Comparison of ENCODE assay signal across 8 cellular contexts in genomic region chr5:64768358-64769312, GRCh38. TPM values are rescaled to one million over a fixed set of nuclear protein-coding genes. Genes with fewer than 3 reads are reported as not detected.
A peak's percentile ranks its signal among the peaks of the same experiment; 100 is the strongest.
DNase-seq lines count a peak whose midpoint lies in the region; ATAC-seq, FAIRE-seq and TF ChIP-seq lines count a peak whose summit lies in the region.

A gene with protein sequence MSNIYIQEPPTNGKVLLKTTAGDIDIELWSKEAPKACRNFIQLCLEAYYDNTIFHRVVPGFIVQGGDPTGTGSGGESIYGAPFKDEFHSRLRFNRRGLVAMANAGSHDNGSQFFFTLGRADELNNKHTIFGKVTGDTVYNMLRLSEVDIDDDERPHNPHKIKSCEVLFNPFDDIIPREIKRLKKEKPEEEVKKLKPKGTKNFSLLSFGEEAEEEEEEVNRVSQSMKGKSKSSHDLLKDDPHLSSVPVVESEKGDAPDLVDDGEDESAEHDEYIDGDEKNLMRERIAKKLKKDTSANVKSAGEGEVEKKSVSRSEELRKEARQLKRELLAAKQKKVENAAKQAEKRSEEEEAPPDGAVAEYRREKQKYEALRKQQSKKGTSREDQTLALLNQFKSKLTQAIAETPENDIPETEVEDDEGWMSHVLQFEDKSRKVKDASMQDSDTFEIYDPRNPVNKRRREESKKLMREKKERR (plus strand): TSS chr5:64768930. CDS start chr5:64769147, 217 bp downstream.
TSS of gene SREK1IP1 (minus strand) at chr5:64768691. CDS start at chr5:64768517, 174 bp downstream.

- peaks cover 21 to 22% of the 10 kb centered on the region in 2 donors for H3K4me1 ChIP-seq in kidney (ENCODE audit: control insufficient read depth in 1 of 2, insufficient read depth in 1 of 2, low read depth in 1 of 2, low read length in 2 of 2)

- no peaks in the 10 kb centered on the region for H3K9me3 ChIP-seq in kidney (ENCODE audit: control insufficient read depth in 1 of 2, low read length in 2 of 2)

- ATAC-seq in GM19023 (IDR thresholded peaks at IDR 0.05; ENCODE audit: unreplicated experiment) (peak; percentile 99), HG03280 (IDR thresholded peaks at IDR 0.05; ENCODE audit: unreplicated experiment) (peak; percentile 98)

- no peaks in the 10 kb centered on the region for H3K36me3 ChIP-seq in kidney (ENCODE audit: control insufficient read depth in 1 of 2, insufficient read depth in 2 of 2, low read length in 2 of 2)

- peak within 1 kb of the TSS; percentile 91 for H3K4me3 ChIP-seq in AG10803 (ENCODE audit: low read length)
- H3K4me3 ChIP-seq in kidney (ENCODE audit: low read length in 2 of 2): peak within 1 kb of the TSS; percentile 85 to 99

- peak; percentile 33 for TF ChIP-seq CTCF in AG10803 (conservative IDR thresholded peaks at IDR 0.05; ENCODE audit: low read length)
- peak; percentile 25 for TF ChIP-seq CTCF in kidney (IDR thresholded peaks at IDR 0.05; ENCODE audit: borderline replicate concordance, extremely low read depth, insufficient read depth)

- H3K27ac ChIP-seq in kidney (ENCODE audit: low read depth in 2 of 2, low read length in 2 of 2): peak within 1 kb of the TSS; percentile 87

- DNase-seq in AG10803 (ENCODE audit: low read depth) (peak; percentile 93), NCI-H345 treated with DMSO at 0.1 percent for 48 hours (lab: John Stamatoyannopoulos, UW; ENCODE audit: unreplicated experiment) (peak; percentile 76), cerebellum (ENCODE audit: low spot score) (peak; percentile 69), kidney (peak; percentile 89)
- peak; percentile 77 for DNase-seq in activated CD4-positive, CD25-positive, alpha-beta regulatory T cell treated with anti-CD3 and anti-CD28 coated beads, Interleukin-2, amount 50 U/mL, for 72 hours
- peak; percentile 87 for DNase-seq in stimulated activated CD4-positive, alpha-beta T cell treated with anti-CD3 and anti-CD28 coated beads, Interleukin-15, amount 100 ng/mL, for 24 hours

- FAIRE-seq in kidney (lab: Jason Lieb, UNC): no peak

- peak within 1 kb of the TSS; percentile 93 to 98 for H3K9ac ChIP-seq in kidney (ENCODE audit: low read length in 2 of 2)

- intact Hi-C loops in kidney (cut with DNase I): no loop called here

RNA-seq across cellular contexts. Expression of the first gene that starts in this region (rescaled TPM):
- total RNA-seq in cerebellum (30.7 TPM), kidney (17.3 TPM)
- polyA plus RNA-seq in kidney (ENCODE audit: insufficient read depth, low read depth, low replicate concordance): 16.5 TPM

RNA-seq across cellular contexts. Expression of gene SREK1IP1, which starts in this region (rescaled TPM):
- total RNA-seq in cerebellum (20.6 TPM), kidney (16.8 TPM)
- polyA plus RNA-seq in kidney (ENCODE audit: insufficient read depth, low read depth, low replicate concordance): 21.8 TPM

Comparison
In these comparisons a context has a peak if more than half of its experiments do, and no peak if none do; other contexts are left out.
1. Peak in every context shown above with its lines: DNase-seq, ATAC-seq, H3K4me3 ChIP-seq and H3K27ac ChIP-seq.